ENCODE assay signal across 8 cellular contexts in the genomic region with DNA sequence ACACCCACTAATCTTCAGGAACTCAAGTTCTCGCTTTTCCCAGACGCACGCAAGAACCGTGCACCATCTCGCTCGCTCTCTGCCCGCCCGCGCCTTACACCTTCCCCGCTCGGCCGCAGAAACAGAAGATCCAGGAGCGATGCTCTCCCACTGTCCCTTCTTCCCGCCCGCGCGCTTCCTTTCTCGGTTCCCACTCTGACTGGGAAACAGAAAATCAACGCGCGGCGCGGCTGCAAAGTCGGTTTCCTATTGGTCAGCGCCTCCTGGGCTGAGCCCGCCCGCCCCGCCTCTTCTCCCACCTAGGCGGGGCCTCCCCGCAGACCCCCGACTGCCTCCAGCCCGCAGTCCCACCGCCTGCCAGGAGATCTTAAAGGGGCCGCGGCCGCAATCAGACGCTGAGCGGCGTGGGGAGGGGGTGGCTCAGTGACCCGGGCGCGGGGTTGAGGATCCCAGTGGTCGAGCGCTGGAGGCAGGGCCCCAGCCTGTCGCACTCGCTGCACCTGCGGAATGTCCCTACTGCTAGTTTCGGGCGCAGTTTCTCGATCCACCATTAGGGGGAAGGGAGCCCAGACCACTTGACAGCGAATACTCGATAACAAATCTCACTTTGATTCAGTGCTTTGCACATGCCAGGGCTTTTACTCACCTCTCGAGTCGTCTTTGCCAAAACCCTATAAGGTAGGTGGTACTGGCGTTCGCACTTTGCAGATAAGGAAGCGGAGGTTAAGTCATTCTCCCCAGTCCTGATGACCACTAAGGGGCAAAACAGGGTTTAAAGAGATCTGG. TPM values are rescaled to one million over a fixed set of nuclear protein-coding genes. Genes with fewer than 3 reads are reported as not detected.
A peak's percentile ranks its signal among the peaks of the same experiment; 100 is the strongest.
DNase-seq lines count a peak whose midpoint lies in the region; ATAC-seq and TF ChIP-seq lines count a peak whose summit lies in the region.

No MANE protein-coding gene starts in this region.

- H3K36me3 ChIP-seq in left ventricle myocardium inferior, result peaks cover 18% of the 10 kb centered on the region
- H3K36me3 ChIP-seq in urinary bladder (ENCODE audit: insufficient read depth), result no peaks in the 10 kb centered on the region

- H3K27me3 Mint-ChIP-seq in progenitor cell of endocrine pancreas, result no peaks in the 10 kb centered on the region

- H3K9me3 ChIP-seq in left ventricle myocardium inferior (replicated peaks), result no peaks in the 10 kb centered on the region

- H3K27ac ChIP-seq in left ventricle myocardium inferior (replicated peaks) (peak overlapping the region; percentile 80), urinary bladder (ENCODE audit: low read depth) (peak overlapping the region; percentile 25)

- H3K4me1 Mint-ChIP-seq in progenitor cell of endocrine pancreas (ENCODE audit: low read depth), result peaks cover 18% of the 10 kb centered on the region

- peak; percentile 72 for TF ChIP-seq CTCF in GM12874 (IDR thresholded peaks at IDR 0.05; ENCODE audit: insufficient read depth, low read depth, low read length)
- peak; percentile 68 for TF ChIP-seq CTCF in left ventricle myocardium inferior (IDR thresholded peaks at IDR 0.05; ENCODE audit: borderline replicate concordance)
- TF ChIP-seq CTCF in progenitor cell of endocrine pancreas (IDR thresholded peaks at IDR 0.05; ENCODE audit: unreplicated experiment), result peak; percentile 68

- no peaks in the 10 kb centered on the region for H3K9me3 Mint-ChIP-seq in progenitor cell of endocrine pancreas (ENCODE audit: low read depth)

- intact Hi-C loops in left ventricle myocardium inferior (cut with micrococcal nuclease), result no loop called here

- peaks cover 35% of the 10 kb centered on the region for H3K4me1 ChIP-seq in left ventricle myocardium inferior
- no peaks in the 10 kb centered on the region for H3K4me1 ChIP-seq in urinary bladder (ENCODE audit: insufficient read depth)

- H3K27me3 ChIP-seq in left ventricle myocardium inferior (ENCODE audit: low read depth), result peaks cover 34% of the 10 kb centered on the region

- WGBS in urinary bladder, result under 1% methylated on average over 57 of the region's 57 CpGs

- H3K4me3 ChIP-seq in left ventricle myocardium inferior, result peak overlapping the region; percentile 80
- peak overlapping the region; percentile 87 for H3K4me3 ChIP-seq in urinary bladder (ENCODE audit: low read depth, low read length)

- H3K36me3 Mint-ChIP-seq in progenitor cell of endocrine pancreas (ENCODE audit: insufficient read depth), result peaks cover 9% of the 10 kb centered on the region

- ATAC-seq in HG02763 (IDR thresholded peaks at IDR 0.05; ENCODE audit: unreplicated experiment), result peak; percentile 82

- H3K4me3 Mint-ChIP-seq in progenitor cell of endocrine pancreas (ENCODE audit: low read depth), result peak overlapping the region; percentile 88

- DNase-seq in NCI-H1417 treated with DMSO at 0.1 percent for 48 hours (lab: John Stamatoyannopoulos, UW) (peak; percentile 96), SW480 (ENCODE audit: low spot score) (peak; percentile 97), amniotic epithelial cell (ENCODE audit: low read depth) (peak; percentile 98), left ventricle myocardium inferior (peak; percentile 97), progenitor cell of endocrine pancreas (ENCODE audit: low spot score, unreplicated experiment) (peak; percentile 92)

- peak overlapping the region; percentile 96 for H3K27ac Mint-ChIP-seq in progenitor cell of endocrine pancreas

RNA-seq across cellular contexts. Expression of a gene that starts 0.7 kb away (rescaled TPM):
- total RNA-seq in left ventricle myocardium inferior, result 116 TPM
- total RNA-seq in progenitor cell of endocrine pancreas, result 75.2 and 76.2 TPM in 2 replicates
- 24.1 TPM for total RNA-seq in urinary bladder
- 91.1 TPM for polyA plus RNA-seq in urinary bladder

RNA-seq across cellular contexts. Expression of a gene that starts 3.8 kb away (rescaled TPM):
- not detected for total RNA-seq in left ventricle myocardium inferior
- total RNA-seq in progenitor cell of endocrine pancreas, result 63.0 and 71.2 TPM in 2 replicates
- 4.4 TPM for total RNA-seq in urinary bladder
- 6.1 TPM for polyA plus RNA-seq in urinary bladder

RNA-seq across cellular contexts. Expression of a gene that starts 21.3 kb away (rescaled TPM):
- 1.2 TPM for total RNA-seq in left ventricle myocardium inferior
- total RNA-seq in progenitor cell of endocrine pancreas, result 0.47 and 0.67 TPM in 2 replicates
- 0.63 TPM for total RNA-seq in urinary bladder
- polyA plus RNA-seq in urinary bladder, result 1.4 TPM

RNA-seq across cellular contexts. Expression of a gene that starts 26.7 kb away (rescaled TPM):
- total RNA-seq in left ventricle myocardium inferior (0.16 TPM), progenitor cell of endocrine pancreas (1.4 and 1.5 TPM in 2 replicates), urinary bladder (not detected)
- polyA plus RNA-seq in urinary bladder, result 1.0 TPM

RNA-seq across cellular contexts. Expression of a gene that starts 35.7 kb away (rescaled TPM):
- total RNA-seq in left ventricle myocardium inferior (81.9 TPM), progenitor cell of endocrine pancreas (419 and 436 TPM in 2 replicates), urinary bladder (85.5 TPM)
- 167 TPM for polyA plus RNA-seq in urinary bladder

Comparison
In these comparisons a context has a peak if more than half of its experiments do, and no peak if none do; other contexts are left out.
1. Peak in every context shown above with its lines: DNase-seq, ATAC-seq, H3K4me3 ChIP-seq and H3K27ac ChIP-seq.
2. RNA of a gene that starts 3.8 kb away (total RNA-seq): 63.0 to 71.2 TPM in progenitor cell of endocrine pancreas; 4.4 TPM in urinary bladder (single experiment) and not detected in left ventricle myocardium inferior (single experiment); every median in the first group is over 10 times any median in the second.